11 cellular contexts compared by ENCODE assay signal in the genomic region with DNA sequence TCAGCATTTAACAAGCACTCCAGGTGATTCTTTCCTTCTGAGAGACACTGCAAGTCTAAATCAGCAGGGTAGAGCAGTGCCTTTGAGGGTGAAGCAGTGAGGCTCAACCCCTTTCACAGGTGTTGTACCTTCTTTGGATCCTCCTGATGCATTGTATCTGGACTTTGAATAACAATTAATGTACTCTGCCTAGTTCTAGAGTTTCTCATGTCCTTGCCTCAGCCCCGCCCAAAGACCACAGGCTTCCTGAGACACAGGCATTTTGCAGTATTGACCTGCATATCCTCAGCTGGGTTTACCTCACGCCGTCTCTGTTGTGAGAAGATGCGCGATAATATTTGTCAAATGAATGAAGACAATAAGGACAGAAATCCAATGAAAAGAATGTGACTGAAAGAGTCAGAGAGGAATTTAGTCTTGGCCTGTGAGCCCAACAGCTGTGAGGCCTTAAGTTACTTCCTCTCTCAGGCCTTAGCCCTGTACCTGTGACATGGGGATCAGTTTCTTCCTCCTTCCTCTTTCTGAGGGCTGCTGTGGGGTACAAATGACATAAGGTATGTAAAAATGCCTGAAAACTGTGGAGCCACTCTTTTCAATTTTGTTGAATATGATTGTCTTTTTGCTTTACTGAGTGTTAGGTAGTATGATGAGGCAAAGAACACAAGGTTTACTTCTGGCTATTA. TPM values are rescaled to one million over a fixed set of nuclear protein-coding genes. Genes with fewer than 3 reads are reported as not detected.
A peak's percentile ranks its signal among the peaks of the same experiment; 100 is the strongest.
DNase-seq lines count a peak whose midpoint lies in the region; ATAC-seq, FAIRE-seq and TF ChIP-seq lines count a peak whose summit lies in the region.
"Had no signal": no experiment of that assay in that cellular context is flagged by ENCODE, and none has a peak within 500 bp of the region (broad histone marks: within the 10 kb centered on the region; RNA-seq: fewer than 3 reads in every experiment).

No MANE protein-coding gene starts in this region.

- POLR2A ChIA-PET in K562 (lab: Yijun Ruan, JAX) = no interaction called here

- H3K27ac ChIP-seq in K562 (ENCODE audit: extremely low read depth, low read depth, low read length) (no peak overlapping the region), esophagus muscularis mucosa (replicated peaks in 1 of 4) (no peak overlapping the region), smooth muscle cell (ENCODE audit: low read depth) (no peak overlapping the region)

- no peak for FAIRE-seq in K562 (lab: Jason Lieb, UNC)

- ATAC-seq in GM21528 (IDR thresholded peaks at IDR 0.05; ENCODE audit: low FRiP score, unreplicated experiment) = peak; percentile 71
- no peak for ATAC-seq in K562

- H3K9me1 ChIP-seq in K562 (ENCODE audit: control insufficient read depth, insufficient read depth, low read length) = no peaks in the 10 kb centered on the region

- no peak overlapping the region for H3K4me2 ChIP-seq in K562 (ENCODE audit: insufficient read depth, low read length)
- H3K4me2 ChIP-seq in smooth muscle cell = no peak overlapping the region

- H4K20me1 ChIP-seq in K562 (replicated peaks; ENCODE audit: control insufficient read depth, insufficient read depth, low read length) (no peaks in the 10 kb centered on the region), smooth muscle cell (ENCODE audit: low read depth) (no peaks in the 10 kb centered on the region)

- no peak for TF ChIP-seq CTCF in GM06990 (IDR thresholded peaks at IDR 0.05; ENCODE audit: insufficient read depth, low read length, poor library complexity, severe bottlenecking)
- no peak for TF ChIP-seq CTCF in NB4 (IDR thresholded peaks at IDR 0.05; ENCODE audit: low read depth, low read length)
- no peak for TF ChIP-seq CTCF in K562 (IDR thresholded peaks at IDR 0.05 in 2 of 3, conservative IDR thresholded peaks at IDR 0.05 in 1 of 3; ENCODE audit: insufficient read depth in 2 of 3, low read depth in 1 of 3, low read length in 3 of 3)
- TF ChIP-seq CTCF in esophagus muscularis mucosa (IDR thresholded peaks at IDR 0.05) = no peak
- TF ChIP-seq CTCF in smooth muscle cell (IDR thresholded peaks at IDR 0.05; ENCODE audit: borderline replicate concordance, insufficient read depth, poor library complexity, severe bottlenecking) = no peak

- CTCF ChIA-PET in K562 (lab: Yijun Ruan, JAX; ENCODE audit: low intra/inter-chr PET ratio) = no interaction called here

- no peak for TF ChIP-seq EP300 in K562 (IDR thresholded peaks at IDR 0.05; ENCODE audit: low read length)
- no peak for TF ChIP-seq EP300 in esophagus muscularis mucosa (IDR thresholded peaks at IDR 0.05)

- H3K9me3 ChIP-seq in K562 (replicated peaks; ENCODE audit: control insufficient read depth, insufficient read depth, low read depth, low read length) (no peaks in the 10 kb centered on the region), esophagus muscularis mucosa (no peaks in the 10 kb centered on the region), smooth muscle cell (replicated peaks; ENCODE audit: low read depth) (no peaks in the 10 kb centered on the region)

- in situ Hi-C loops in K562 (cut with MboI) = no loop called here

- 73% methylated on average over 5 of the region's 5 CpGs for WGBS in K562 (ENCODE audit: insufficient coverage, low coverage, missing lambda C conversion rate)
- WGBS in esophagus muscularis mucosa = 91% methylated on average over 5 of the region's 5 CpGs
- 87% methylated on average over 5 of the region's 5 CpGs for WGBS in smooth muscle cell (ENCODE audit: low lambda C conversion rate)

- no peak overlapping the region for H2AFZ ChIP-seq in K562 (ENCODE audit: low read depth, low read length)
- H2AFZ ChIP-seq in smooth muscle cell (ENCODE audit: low read depth) = no peak overlapping the region

- H3F3A ChIP-seq in smooth muscle cell (ENCODE audit: low read depth) = no peaks in the 10 kb centered on the region

- TF ChIP-seq POLR2A in NB4 (IDR thresholded peaks at IDR 0.05; ENCODE audit: extremely low read depth, insufficient read length) (no peak), K562 (conservative IDR thresholded peaks at IDR 0.05) (no peak), esophagus muscularis mucosa (IDR thresholded peaks at IDR 0.05; ENCODE audit: low read depth) (no peak)

- no peaks in the 10 kb centered on the region for H3K4me1 ChIP-seq in K562 (replicated peaks in 1 of 2; ENCODE audit: control insufficient read depth in 2 of 2, insufficient read depth in 2 of 2, low read length in 2 of 2)
- peaks cover 0 to 4% (median 0%) of the 10 kb centered on the region in 4 donors for H3K4me1 ChIP-seq in esophagus muscularis mucosa
- no peaks in the 10 kb centered on the region for H3K4me1 ChIP-seq in smooth muscle cell (ENCODE audit: low read depth)

- TF ChIP-seq RAD21 in K562 (CRISPR knock-in tag; conservative IDR thresholded peaks at IDR 0.05 in 1 of 2, IDR thresholded peaks at IDR 0.05 in 1 of 2) = no peak

- H3K9ac ChIP-seq in K562 (ENCODE audit: insufficient read depth in 1 of 2, low read depth in 2 of 2, low read length in 2 of 2) (no peak overlapping the region), smooth muscle cell (ENCODE audit: low read depth) (no peak overlapping the region)

- DNase-seq in GM06990 (ENCODE audit: extremely low read depth, insufficient read length) (peak; percentile 50), NB4 (ENCODE audit: low read depth) (peak; percentile 63), K562 (ENCODE audit: extremely low read depth in 1 of 4, low spot score in 3 of 4) (no peak), esophagus muscularis mucosa (ENCODE audit: extremely low spot score) (no peak), AG08395 (ENCODE audit: low spot score) (no peak), NCI-H526 treated with DMSO at 0.1 percent for 48 hours (lab: John Stamatoyannopoulos, UW) (no peak), smooth muscle cell (lab: John Stamatoyannopoulos, UW; ENCODE audit: unreplicated experiment) (no peak)
- DNase-seq: EL, endodermal cell, NCI-H2171 had no signal

- H3K27me3 ChIP-seq in GM06990 (replicated peaks; ENCODE audit: control insufficient read depth, insufficient read depth, low read length) (no peaks in the 10 kb centered on the region), K562 (ENCODE audit: control insufficient read depth in 2 of 2, insufficient read depth in 2 of 2, low read length in 2 of 2) (no peaks in the 10 kb centered on the region), esophagus muscularis mucosa (no peaks in the 10 kb centered on the region), smooth muscle cell (ENCODE audit: low read depth) (no peaks in the 10 kb centered on the region)

- H3K36me3 ChIP-seq in GM06990 (ENCODE audit: control insufficient read depth, insufficient read depth, low read length) = no peaks in the 10 kb centered on the region
- no peaks in the 10 kb centered on the region for H3K36me3 ChIP-seq in K562 (ENCODE audit: control insufficient read depth, insufficient read depth, low read length)
- peaks cover 0 to 9% (median 1%) of the 10 kb centered on the region in 4 donors for H3K36me3 ChIP-seq in esophagus muscularis mucosa
- no peaks in the 10 kb centered on the region for H3K36me3 ChIP-seq in smooth muscle cell (ENCODE audit: low read depth)

- no peaks in the 10 kb centered on the region for H3K79me2 ChIP-seq in K562 (ENCODE audit: control insufficient read depth, insufficient read depth, low read length)
- H3K79me2 ChIP-seq in smooth muscle cell (ENCODE audit: low read depth) = no peaks in the 10 kb centered on the region

- no TSS peak for BruUV-seq in K562 (replicated peaks; lab: Mats Ljungman, UMichigan)

- intact Hi-C loops in K562 (cut with micrococcal nuclease) = no loop called here
- intact Hi-C loops in esophagus muscularis mucosa (cut with DNase I) = no loop called here

- H3K4me3 ChIP-seq in GM06990 (replicated peaks; ENCODE audit: low read depth, low read length) (no peak overlapping the region), NB4 (ENCODE audit: low read depth, low read length) (no peak overlapping the region), K562 (no peak overlapping the region), esophagus muscularis mucosa (no peak overlapping the region), smooth muscle cell (no peak overlapping the region)

TF ChIP-seq in K562, 482 proteins besides CTCF, POLR2A, EP300 and RAD21:
- TF ChIP-seq SPI1 (IDR thresholded peaks at IDR 0.05; ENCODE audit: borderline replicate concordance, low read depth, low read length) (peak; percentile 63; the same call in 1 of the 2 replicates), SIRT6 (IDR thresholded peaks at IDR 0.05; ENCODE audit: low read depth, low read length) (no peak)

RNA-seq across cellular contexts. Expression of gene WIPF1, which starts 43.7 kb away (rescaled TPM):
- 1.3 and 2.3 TPM in 2 replicates for total RNA-seq in K562 (2011; cell fraction: chromatin; rRNA removed; ENCODE audit: low replicate concordance)
- 0.33 and 0.39 TPM in 2 replicates for total RNA-seq in K562 (2011; cell fraction: nucleolus; rRNA removed)
- total RNA-seq in K562 (2011; cell fraction: nucleoplasm; rRNA removed) = 0.95 and 1.4 TPM in 2 replicates
- 0.49 and 2.4 TPM in 2 replicates for total RNA-seq in K562 (2014; rRNA removed)
- 2.4 TPM in 2 replicates for total RNA-seq in K562 (2014; rRNA removed; fragmentation: Illumina TruSeq; extraction: Trizol)
- 4.9 and 5.8 TPM in 2 replicates for total RNA-seq in K562 (2015; rRNA removed; fragmentation: Illumina TruSeq; extraction: Trizol)
- 3.8 and 4.9 TPM in 2 replicates for total RNA-seq in K562 (2021)
- polyA plus RNA-seq in K562 (2011; rRNA removed) = 0.54 and 3.7 TPM in 2 replicates
- polyA plus RNA-seq in K562 (2011; cell fraction: cytosol; rRNA removed) = 0.42 and 2.4 TPM in 2 replicates
- polyA plus RNA-seq in K562 (2011; cell fraction: nucleus; rRNA removed) = 0.75 and 3.5 TPM in 2 replicates
- 6.6 and 14.1 TPM in 2 replicates for polyA plus RNA-seq in K562 (2012)
- polyA plus RNA-seq in K562 (2014; fragmentation: Illumina TruSeq; extraction: Trizol) = 3.0 and 3.6 TPM in 2 replicates
- under 1 TPM; 0.61 to 0.92 TPM for polyA plus RNA-seq in K562 (2014; fragmentation: Nextera tagmentation; extraction: Ambion mirVana)
- 1.8 and 2.5 TPM in 2 replicates for polyA plus RNA-seq in K562 (2014; rRNA removed)
- polyA minus RNA-seq in K562 (2011; rRNA and poly(A)+ RNA removed) = 0.32 and 4.6 TPM in 2 replicates
- 0.48 and 2.4 TPM in 2 replicates for polyA minus RNA-seq in K562 (2011; cell fraction: cytosol; rRNA and poly(A)+ RNA removed)
- polyA minus RNA-seq in K562 (2011; cell fraction: nucleus; rRNA and poly(A)+ RNA removed) = 0.27 and 5.9 TPM in 2 replicates
- total RNA-seq in esophagus muscularis mucosa = 10 to 100 TPM; 31.5 to 61.5 (median 36.3) TPM
- 27.3 and 29.0 TPM in 2 replicates for total RNA-seq in smooth muscle cell
- polyA plus RNA-seq in smooth muscle cell = 35.5 and 36.4 TPM in 2 replicates

Comparison
In these comparisons a context has a peak if more than half of its experiments do, and no peak if none do; other contexts are left out.
1. DNase-seq: peak in GM06990 (single experiment) and NB4 (single experiment); none in K562 (0 of 4), esophagus muscularis mucosa (single experiment), AG08395 (single experiment), NCI-H526 treated with DMSO at 0.1 percent for 48 hours (single experiment) and smooth muscle cell (single experiment).